ENCODE assay signal across 17 cellular contexts in the genomic region with DNA sequence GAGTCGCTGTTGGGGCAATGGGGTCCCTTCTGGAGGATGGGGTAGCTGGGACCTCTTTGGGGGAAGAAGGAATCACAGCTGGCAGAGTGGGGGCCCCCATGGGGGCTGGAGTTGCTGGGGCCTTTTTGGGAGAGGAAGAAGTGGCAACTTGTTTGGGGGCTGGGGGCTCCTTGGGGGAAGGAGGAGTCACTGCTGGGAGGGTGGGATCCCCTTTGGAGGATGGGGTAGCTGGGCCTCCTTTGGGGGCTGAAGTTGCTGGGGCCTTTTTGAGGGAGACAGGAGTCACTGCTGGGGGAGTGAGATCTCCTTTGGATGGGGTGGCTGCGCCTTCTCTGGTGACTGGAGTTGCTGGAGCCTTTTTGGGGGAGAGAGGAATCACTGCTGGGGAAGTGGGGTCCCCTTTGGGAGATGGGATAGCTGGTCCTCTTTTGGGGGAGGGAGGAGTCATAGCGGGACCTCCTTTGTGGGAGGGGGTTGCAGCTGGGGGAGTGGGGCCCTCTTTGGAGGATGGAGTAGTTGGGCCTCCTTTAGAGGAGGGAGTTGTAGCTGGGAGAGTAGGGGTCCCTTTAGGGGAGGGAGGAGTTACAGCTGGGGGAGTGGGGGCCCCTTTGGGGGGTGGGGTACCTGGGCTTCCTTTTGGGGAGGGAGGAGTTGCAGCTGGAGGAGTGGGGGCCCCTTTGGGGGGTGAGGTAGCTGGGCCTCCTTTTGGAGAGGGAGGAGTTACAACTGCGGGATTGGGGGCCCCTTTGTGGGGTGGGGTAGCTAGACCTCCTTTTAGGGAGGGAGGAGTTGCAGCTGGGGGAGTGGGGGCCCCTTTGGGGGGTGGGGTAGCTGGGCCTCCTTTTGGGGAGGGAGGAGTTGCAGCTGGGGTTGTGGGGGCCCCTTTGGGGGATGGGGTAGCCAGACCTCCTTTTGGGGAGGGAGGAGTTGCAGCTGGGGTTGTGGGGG. TPM values are rescaled to one million over a fixed set of nuclear protein-coding genes. Genes with fewer than 3 reads are reported as not detected.
DNase-seq lines count a peak whose midpoint lies in the region; ATAC-seq and TF ChIP-seq lines count a peak whose summit lies in the region.
"Had no signal": no experiment of that assay in that cellular context is flagged by ENCODE, and none has a peak within 500 bp of the region (broad histone marks: within the 10 kb centered on the region; RNA-seq: fewer than 3 reads in every experiment).

No MANE protein-coding gene starts in this region.

- CTCF ChIA-PET in WTC11 (lab: Charles Lee) = interaction anchor here (0.5 to 1.1 kb wide), 3 partner anchors 13 to 81 kb away, joined by 3 to 8 read pairs (median 3); a partner anchor contains a TSS

- H3K9me3 ChIP-seq in esophagus muscularis mucosa = no peaks in the 10 kb centered on the region

- H3K27me3 ChIP-seq in esophagus muscularis mucosa = no peaks in the 10 kb centered on the region

- intact Hi-C loops in esophagus muscularis mucosa (cut with DNase I) = no loop called here

- peaks cover 48% of the 10 kb centered on the region for H3K4me1 Mint-ChIP-seq in WTC11

- TF ChIP-seq POLR2A in esophagus muscularis mucosa (IDR thresholded peaks at IDR 0.05; ENCODE audit: low read depth) = no peak

- DNase-seq in activated naive CD4-positive, alpha-beta T cell treated with anti-CD3 and anti-CD28 coated beads, Interleukin-2, amount 50 U/mL, for 72 hours (ENCODE audit: low spot score in 2 of 2) = no peak
- no peak for DNase-seq in activated naive CD4-positive, alpha-beta T cell treated with anti-CD3 and anti-CD28 coated beads, Interleukin-2, amount 50 U/mL, for 16 hours
- no peak for DNase-seq in WTC11 (ENCODE audit: low spot score)
- peak; percentile 69 for DNase-seq in mesenteric fat pad (ENCODE audit: low spot score)
- DNase-seq in SK-N-DZ (ENCODE audit: low spot score) = no peak
- no peak for DNase-seq in esophagus muscularis mucosa (ENCODE audit: extremely low spot score)
- DNase-seq: AML-193; EL; KBM-7; mesenchymal stem cell; NCI-H1436 treated with DMSO at 0.1 percent for 48 hours; NCI-H524 treated with DMSO at 0.1 percent for 48 hours; stimulated activated CD4-positive, alpha-beta T cell treated with anti-CD3 and anti-CD28 coated beads, Interleukin-15, amount 100 ng/mL, for 24 hours; T1000 had no signal

- WGBS in esophagus muscularis mucosa = 64% methylated on average over 4 of the region's 4 CpGs

- H3K27ac ChIP-seq in esophagus muscularis mucosa (replicated peaks in 1 of 4) = peak overlapping the region in 2 of 4 donors; percentile 1 to 8

- no peak overlapping the region for H3K4me3 Mint-ChIP-seq in WTC11

- H3K4me3 ChIP-seq in esophagus muscularis mucosa = no peak overlapping the region

- no peak for ATAC-seq in activated naive CD4-positive, alpha-beta T cell treated with anti-CD3 and anti-CD28 coated beads, Interleukin-2, amount 50 U/mL, for 72 hours
- ATAC-seq in WTC11 (no peak), GM21526 (IDR thresholded peaks at IDR 0.05; ENCODE audit: low FRiP score, unreplicated experiment) (no peak), HG02938 (IDR thresholded peaks at IDR 0.05; ENCODE audit: unreplicated experiment) (no peak)

- H3K36me3 Mint-ChIP-seq in activated naive CD4-positive, alpha-beta T cell treated with anti-CD3 and anti-CD28 coated beads, Interleukin-2, amount 50 U/mL, for 72 hours = peaks cover 57 to 86% of the 10 kb centered on the region in 2 donors
- peaks cover 78% of the 10 kb centered on the region for H3K36me3 Mint-ChIP-seq in WTC11

- H3K36me3 ChIP-seq in esophagus muscularis mucosa = peaks cover 35 to 91% (median 76%) of the 10 kb centered on the region in 4 donors

- peaks cover 59 to 76% (median 69%) of the 10 kb centered on the region in 4 donors for H3K4me1 ChIP-seq in esophagus muscularis mucosa

- H3K27ac Mint-ChIP-seq in activated naive CD4-positive, alpha-beta T cell treated with anti-CD3 and anti-CD28 coated beads, Interleukin-2, amount 50 U/mL, for 72 hours = peak overlapping the region; percentile 64 to 82
- peak overlapping the region; percentile 82; the same call in 1 of the 2 replicates for H3K27ac Mint-ChIP-seq in WTC11

- TF ChIP-seq CTCF in WTC11 (IDR thresholded peaks at IDR 0.05) (no peak), esophagus muscularis mucosa (IDR thresholded peaks at IDR 0.05) (no peak)

- POLR2A ChIA-PET in WTC11 (lab: Charles Lee) = interaction anchor here (0.6 to 2.4 kb wide), 6 partner anchors 8 to 115 kb away, joined by 3 to 6 read pairs (median 3); a partner anchor contains a TSS

- no peaks in the 10 kb centered on the region for H3K9me3 Mint-ChIP-seq in activated naive CD4-positive, alpha-beta T cell treated with anti-CD3 and anti-CD28 coated beads, Interleukin-2, amount 50 U/mL, for 72 hours
- no peaks in the 10 kb centered on the region for H3K9me3 Mint-ChIP-seq in WTC11
- H3K9me3 Mint-ChIP-seq: type B pancreatic cell had no signal

- H3K27me3 Mint-ChIP-seq in WTC11 (ENCODE audit: low read depth) = no peaks in the 10 kb centered on the region
- H3K27me3 Mint-ChIP-seq: type B pancreatic cell had no signal

- TF ChIP-seq EP300 in esophagus muscularis mucosa (IDR thresholded peaks at IDR 0.05) = no peak

TF ChIP-seq in WTC11, 78 proteins besides CTCF, POLR2A, EP300 and RAD21 (continues in another document):
- TF ChIP-seq IRF2 (CRISPR knock-in tag; IDR thresholded peaks at IDR 0.05; ENCODE audit: borderline replicate concordance, low read depth) (no peak), NR2C2 (CRISPR knock-in tag; IDR thresholded peaks at IDR 0.05) (no peak), TCF7 (CRISPR knock-in tag; IDR thresholded peaks at IDR 0.05; ENCODE audit: low read depth) (no peak), ELF4 (CRISPR knock-in tag; IDR thresholded peaks at IDR 0.05; ENCODE audit: low read depth) (no peak)
- TF ChIP-seq, protein P1, sequence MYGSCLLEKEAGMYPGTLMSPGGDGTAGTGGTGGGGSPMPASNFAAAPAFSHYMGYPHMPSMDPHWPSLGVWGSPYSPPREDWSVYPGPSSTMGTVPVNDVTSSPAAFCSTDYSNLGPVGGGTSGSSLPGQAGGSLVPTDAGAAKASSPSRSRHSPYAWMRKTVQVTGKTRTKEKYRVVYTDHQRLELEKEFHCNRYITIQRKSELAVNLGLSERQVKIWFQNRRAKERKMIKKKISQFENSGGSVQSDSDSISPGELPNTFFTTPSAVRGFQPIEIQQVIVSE (CRISPR knock-in tag; IDR thresholded peaks at IDR 0.05; ENCODE audit: borderline replicate concordance) = no peak
- TF ChIP-seq, protein P2, sequence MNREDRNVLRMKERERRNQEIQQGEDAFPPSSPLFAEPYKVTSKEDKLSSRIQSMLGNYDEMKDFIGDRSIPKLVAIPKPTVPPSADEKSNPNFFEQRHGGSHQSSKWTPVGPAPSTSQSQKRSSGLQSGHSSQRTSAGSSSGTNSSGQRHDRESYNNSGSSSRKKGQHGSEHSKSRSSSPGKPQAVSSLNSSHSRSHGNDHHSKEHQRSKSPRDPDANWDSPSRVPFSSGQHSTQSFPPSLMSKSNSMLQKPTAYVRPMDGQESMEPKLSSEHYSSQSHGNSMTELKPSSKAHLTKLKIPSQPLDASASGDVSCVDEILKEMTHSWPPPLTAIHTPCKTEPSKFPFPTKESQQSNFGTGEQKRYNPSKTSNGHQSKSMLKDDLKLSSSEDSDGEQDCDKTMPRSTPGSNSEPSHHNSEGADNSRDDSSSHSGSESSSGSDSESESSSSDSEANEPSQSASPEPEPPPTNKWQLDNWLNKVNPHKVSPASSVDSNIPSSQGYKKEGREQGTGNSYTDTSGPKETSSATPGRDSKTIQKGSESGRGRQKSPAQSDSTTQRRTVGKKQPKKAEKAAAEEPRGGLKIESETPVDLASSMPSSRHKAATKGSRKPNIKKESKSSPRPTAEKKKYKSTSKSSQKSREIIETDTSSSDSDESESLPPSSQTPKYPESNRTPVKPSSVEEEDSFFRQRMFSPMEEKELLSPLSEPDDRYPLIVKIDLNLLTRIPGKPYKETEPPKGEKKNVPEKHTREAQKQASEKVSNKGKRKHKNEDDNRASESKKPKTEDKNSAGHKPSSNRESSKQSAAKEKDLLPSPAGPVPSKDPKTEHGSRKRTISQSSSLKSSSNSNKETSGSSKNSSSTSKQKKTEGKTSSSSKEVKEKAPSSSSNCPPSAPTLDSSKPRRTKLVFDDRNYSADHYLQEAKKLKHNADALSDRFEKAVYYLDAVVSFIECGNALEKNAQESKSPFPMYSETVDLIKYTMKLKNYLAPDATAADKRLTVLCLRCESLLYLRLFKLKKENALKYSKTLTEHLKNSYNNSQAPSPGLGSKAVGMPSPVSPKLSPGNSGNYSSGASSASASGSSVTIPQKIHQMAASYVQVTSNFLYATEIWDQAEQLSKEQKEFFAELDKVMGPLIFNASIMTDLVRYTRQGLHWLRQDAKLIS (CRISPR knock-in tag; IDR thresholded peaks at IDR 0.05; ENCODE audit: borderline replicate concordance) = no peak

RNA-seq across cellular contexts. Expression of a gene that starts 7.9 kb away (rescaled TPM):
- total RNA-seq in activated naive CD4-positive, alpha-beta T cell treated with anti-CD3 and anti-CD28 coated beads, Interleukin-2, amount 50 U/mL, for 72 hours = 1,000 to 10,000 TPM; 1,074 to 1,104 TPM
- total RNA-seq in WTC11 (2021) (987 to 1,052 TPM (median 1,025 TPM) in 3 replicates), mesenteric fat pad (717 TPM), esophagus muscularis mucosa (1,000 to 10,000 TPM in 3 of 4 donors, 100 to 1,000 TPM in 1; 913 to 1,477 (median 1,221) TPM)
- polyA plus RNA-seq in SK-N-DZ (2014; cell fraction: cytosol; rRNA removed) = 2,275 and 2,660 TPM in 2 replicates
- 1,144 and 1,499 TPM in 2 replicates for polyA plus RNA-seq in SK-N-DZ (2014; cell fraction: nucleus; rRNA removed)

RNA-seq across cellular contexts. Expression of a gene that starts 29.1 kb away (rescaled TPM):
- 100 to 1,000 TPM; 285 to 294 TPM for total RNA-seq in activated naive CD4-positive, alpha-beta T cell treated with anti-CD3 and anti-CD28 coated beads, Interleukin-2, amount 50 U/mL, for 72 hours
- total RNA-seq in WTC11 (2021) (394 to 436 TPM (median 420 TPM) in 3 replicates), mesenteric fat pad (130 TPM), esophagus muscularis mucosa (100 to 1,000 TPM in 1 of 4 donors, 10 to 100 TPM in 3; 86.8 to 118 (median 92.0) TPM)
- 186 and 193 TPM in 2 replicates for polyA plus RNA-seq in SK-N-DZ (2014; cell fraction: cytosol; rRNA removed)
- 100 and 151 TPM in 2 replicates for polyA plus RNA-seq in SK-N-DZ (2014; cell fraction: nucleus; rRNA removed)

RNA-seq across cellular contexts. Expression of a gene that starts 34.9 kb away (rescaled TPM):
- 10 to 100 TPM; 71.9 to 76.6 TPM for total RNA-seq in activated naive CD4-positive, alpha-beta T cell treated with anti-CD3 and anti-CD28 coated beads, Interleukin-2, amount 50 U/mL, for 72 hours
- total RNA-seq in WTC11 (2021) (51.7 to 54.5 TPM (median 54.0 TPM) in 3 replicates), mesenteric fat pad (3.2 TPM), esophagus muscularis mucosa (1 to 10 TPM; 2.2 to 4.2 (median 3.2) TPM)
- polyA plus RNA-seq in SK-N-DZ (2014; cell fraction: cytosol; rRNA removed) = 115 and 121 TPM in 2 replicates
- polyA plus RNA-seq in SK-N-DZ (2014; cell fraction: nucleus; rRNA removed) = 80.5 and 98.2 TPM in 2 replicates

RNA-seq across cellular contexts. Expression of a gene that starts 45.9 kb away (rescaled TPM):
- total RNA-seq in activated naive CD4-positive, alpha-beta T cell treated with anti-CD3 and anti-CD28 coated beads, Interleukin-2, amount 50 U/mL, for 72 hours = 1 to 10 TPM; 2.9 to 9.3 TPM
- total RNA-seq in WTC11 (2021) (2.4 to 5.6 TPM (median 4.8 TPM) in 3 replicates), mesenteric fat pad (0.74 TPM), esophagus muscularis mucosa (1 to 10 TPM in 2 of 4 donors, under 1 TPM in 2; 0.58 to 1.8 (median 1.00) TPM)
- polyA plus RNA-seq in SK-N-DZ (2014; cell fraction: cytosol; rRNA removed) = 2.9 and 7.6 TPM in 2 replicates
- 0.92 and 22.7 TPM in 2 replicates for polyA plus RNA-seq in SK-N-DZ (2014; cell fraction: nucleus; rRNA removed)

Comparison
In these comparisons a context has a peak if more than half of its experiments do, and no peak if none do; other contexts are left out.
1. RNA of a gene that starts 34.9 kb away (total RNA-seq): 71.9 to 76.6 TPM in activated naive CD4-positive, alpha-beta T cell treated with anti-CD3 and anti-CD28 coated beads, Interleukin-2, amount 50 U/mL, for 72 hours and 51.7 to 54.5 TPM in WTC11; 2.2 to 4.2 TPM in esophagus muscularis mucosa and 3.2 TPM in mesenteric fat pad (single experiment); every median in the first group is over 10 times any median in the second.